27 cellular contexts compared by ENCODE assay signal in genomic region chr3:158642474-158643210, GRCh38. TPM values are rescaled to one million over a fixed set of nuclear protein-coding genes. Genes with fewer than 3 reads are reported as not detected.
DNase-seq lines count a peak whose midpoint lies in the region; ATAC-seq, FAIRE-seq and TF ChIP-seq lines count a peak whose summit lies in the region.
"Had no signal": no experiment of that assay in that cellular context is flagged by ENCODE, and none has a peak within 500 bp of the region (broad histone marks: within the 10 kb centered on the region; RNA-seq: fewer than 3 reads in every experiment).

No MANE protein-coding gene starts in this region.

- TF ChIP-seq EP300 in HepG2 (IDR thresholded peaks at IDR 0.05; ENCODE audit: low read depth in 2 of 2, low read length in 2 of 2) = no peak
- TF ChIP-seq EP300 in HepG2 (CRISPR knock-in tag; IDR thresholded peaks at IDR 0.05; ENCODE audit: borderline replicate concordance) = no peak

- in situ Hi-C loops in HepG2 (cut with HindIII; ENCODE audit: extremely low pct_ligation_motif_present, low pct_unique_long_range_greater_than_20kb) = loop anchor here (5.0 kb wide), 1 partner anchor 105 kb away; no protein-coding TSS in a partner anchor

- H3K4me2 ChIP-seq in HepG2 (ENCODE audit: low read depth, low read length) (peak overlapping the region; percentile 50), OCI-LY3 (ENCODE audit: low read length) (no peak overlapping the region), PC-3 (ENCODE audit: low read length) (no peak overlapping the region)
- H3K4me2 ChIP-seq: GM23338, smooth muscle cell had no signal

- DNase-seq in HepG2 (ENCODE audit: low spot score) (no peak), right lobe of liver (no peak), left lung (peak in 1 of 2 donors; percentile 47), SHP77 (lab: John Stamatoyannopoulos, UW) (no peak), NCI-H526 treated with DMSO at 0.1 percent for 48 hours (lab: John Stamatoyannopoulos, UW) (no peak), PC-3 (no peak)
- DNase-seq: activated naive CD4-positive, alpha-beta T cell treated with anti-CD3 and anti-CD28 coated beads, Interleukin-2, amount 10 ng/mL, durations not matched to agents 7 days and 5 days; amygdala; cortex of kidney; DMS153; endodermal cell; KBM-7; mesendoderm; NCI-H1048; NCI-H187; NCI-H2171 treated with DMSO at 0.1 percent for 48 hours; retina had no signal

- BruUV-seq in HepG2 (replicated peaks; lab: Mats Ljungman, UMichigan) = no TSS peak
- no TSS peak for BruUV-seq in PC-3 (replicated peaks; lab: Mats Ljungman, UMichigan)

- H3F3A ChIP-seq in PC-3 (ENCODE audit: low read length, unreplicated experiment) = no peaks in the 10 kb centered on the region

- no peak for FAIRE-seq in HepG2 (lab: Jason Lieb, UNC)
- FAIRE-seq: GM18507, RCC 7860, urothelium cell line had no signal

- ATAC-seq in HepG2 (peak; percentile 4; the same call in 1 of the 3 replicates), right lobe of liver (no peak), left lung (peak; percentile 52), PC-3 (no peak), GM19467 (IDR thresholded peaks at IDR 0.05; ENCODE audit: unreplicated experiment) (no peak)
- ATAC-seq: GM23338; stimulated activated memory B cell treated with anti-CD40 and anti-IgM and Interleukin-4, amounts not matched to agents 10 μg/mL and 1 μg/mL and 100 μg/mL, for 72 hours had no signal

- H2AFZ ChIP-seq in HepG2 (ENCODE audit: low read length) (peak overlapping the region; percentile 83), OCI-LY3 (ENCODE audit: low read depth, low read length) (0 out of 2 replicates have a peak overlapping the region, but pooled peaks have one; percentile 60), PC-3 (ENCODE audit: low read length) (no peak overlapping the region)

- TF ChIP-seq CTCF in HepG2 (CRISPR knock-in tag; IDR thresholded peaks at IDR 0.05) = no peak
- TF ChIP-seq CTCF in right lobe of liver (IDR thresholded peaks at IDR 0.05) = no peak
- TF ChIP-seq CTCF in OCI-LY3 (IDR thresholded peaks at IDR 0.05; ENCODE audit: low read depth, low read length) = no peak
- TF ChIP-seq CTCF in left lung (IDR thresholded peaks at IDR 0.05) = no peak
- no peak for TF ChIP-seq CTCF in PC-3 (conservative IDR thresholded peaks at IDR 0.05; ENCODE audit: low read depth, low read length)

- H3K4me1 ChIP-seq in HepG2 (ENCODE audit: insufficient read depth, low read length) (peaks cover 23% of the 10 kb centered on the region), right lobe of liver (peaks cover 0 to 12% (median 5%) of the 10 kb centered on the region in 4 donors), OCI-LY3 (ENCODE audit: low read length) (peaks cover 8% of the 10 kb centered on the region), left lung (peaks cover 3 to 16% of the 10 kb centered on the region in 2 donors), PC-3 (ENCODE audit: insufficient read depth, low read length) (peaks cover 9% of the 10 kb centered on the region; the same call in 1 of the 2 replicates)

- H3K36me3 ChIP-seq in HepG2 (replicated peaks in 1 of 2; ENCODE audit: control insufficient read depth in 1 of 2, insufficient read depth in 2 of 2, low read length in 2 of 2) (peaks cover 2 to 5% of the 10 kb centered on the region in 2 experiments; a peak in 2 of 5 replicates), right lobe of liver (peaks cover 0 to 4% (median 0%) of the 10 kb centered on the region in 4 donors), OCI-LY3 (replicated peaks; ENCODE audit: low read depth, low read length) (peaks cover 6% of the 10 kb centered on the region), left lung (peaks cover 0 to 13% of the 10 kb centered on the region in 2 donors), PC-3 (ENCODE audit: low read depth, low read length) (peaks cover 15% of the 10 kb centered on the region; the same call in 1 of the 2 replicates)

- H3K27me3 ChIP-seq in HepG2 (ENCODE audit: control insufficient read depth in 1 of 2, insufficient read depth in 2 of 2, low read length in 2 of 2) (no peaks in the 10 kb centered on the region; a peak in 1 of 5 replicates), right lobe of liver (no peaks in the 10 kb centered on the region), OCI-LY3 (ENCODE audit: low read depth, low read length) (no peaks in the 10 kb centered on the region), left lung (no peaks in the 10 kb centered on the region), PC-3 (ENCODE audit: low read length) (no peaks in the 10 kb centered on the region)
- H3K27me3 ChIP-seq: SJCRH30 had no signal

- H3K27ac ChIP-seq in HepG2 (ENCODE audit: extremely low read length, insufficient read depth, low read length) (no peak overlapping the region), right lobe of liver (no peak overlapping the region), OCI-LY3 (ENCODE audit: low read length) (no peak overlapping the region), left lung (peak overlapping the region in 1 of 2 donors; percentile 13), PC-3 (ENCODE audit: low read length) (no peak overlapping the region)
- H3K27ac ChIP-seq: SJCRH30 had no signal

- CTCF ChIA-PET in HepG2 (lab: Yijun Ruan, JAX; ENCODE audit: low intra/inter-chr PET ratio, low total read pairs) (no interaction called here), PC-3 (lab: Charles Lee) (no interaction called here)

- H3K79me2 ChIP-seq in HepG2 (ENCODE audit: insufficient read depth, low read length) = peaks cover 23% of the 10 kb centered on the region
- H3K79me2 ChIP-seq in OCI-LY3 (ENCODE audit: low read length) = peaks cover 31% of the 10 kb centered on the region
- peaks cover 33% of the 10 kb centered on the region for H3K79me2 ChIP-seq in PC-3 (ENCODE audit: low read length)

- H3K9me3 ChIP-seq in HepG2 (ENCODE audit: low read length) (no peaks in the 10 kb centered on the region), right lobe of liver (no peaks in the 10 kb centered on the region), OCI-LY3 (ENCODE audit: insufficient read depth, low read length) (no peaks in the 10 kb centered on the region), left lung (no peaks in the 10 kb centered on the region), PC-3 (ENCODE audit: low read length) (no peaks in the 10 kb centered on the region)
- H3K9me3 ChIP-seq: SJCRH30 had no signal

- H4K20me1 ChIP-seq in HepG2 (ENCODE audit: insufficient read depth, low read length) = no peaks in the 10 kb centered on the region; the same call in 1 of the 2 replicates
- no peaks in the 10 kb centered on the region for H4K20me1 ChIP-seq in OCI-LY3 (ENCODE audit: insufficient read depth, low read length)
- no peaks in the 10 kb centered on the region for H4K20me1 ChIP-seq in PC-3 (ENCODE audit: low read length)

- H3K9ac ChIP-seq in HepG2 (ENCODE audit: insufficient read depth, low read depth, low read length) (no peak overlapping the region), OCI-LY3 (ENCODE audit: low read length) (no peak overlapping the region), PC-3 (ENCODE audit: low read length) (no peak overlapping the region)

- no peaks in the 10 kb centered on the region for H3K9me2 ChIP-seq in PC-3 (replicated peaks; ENCODE audit: low read length)

- no peak for TF ChIP-seq POLR2A in HepG2 (IDR thresholded peaks at IDR 0.05; ENCODE audit: insufficient read depth in 1 of 2, low read depth in 2 of 2, low read length in 2 of 2)
- no peak for TF ChIP-seq POLR2A in right lobe of liver (IDR thresholded peaks at IDR 0.05)

- POLR2A ChIA-PET in HepG2 (lab: Yijun Ruan, JAX) (no interaction called here), PC-3 (lab: Charles Lee; ENCODE audit: unreplicated experiment) (interaction anchor here (0.6 kb wide), 1 partner anchor 37 kb away, joined by 3 read pairs; no protein-coding TSS in a partner anchor)

- intact Hi-C loops in HepG2 (cut with micrococcal nuclease; ENCODE audit: unreplicated experiment) = loop anchor here (5.0 to 10.0 kb wide), 4 partner anchors 90 to 1028 kb away; partner anchors contain the start of gene MFSD1
- intact Hi-C loops in right lobe of liver (cut with DNase I) = no loop called here
- intact Hi-C loops in left lung (cut with DNase I) = no loop called here
- intact Hi-C loops in PC-3 (cut with micrococcal nuclease) = loop anchor here (5.0 kb wide), 2 partner anchors 70 to 105 kb away; partner anchors contain the start of gene MLF1

- TF ChIP-seq RAD21 in HepG2 (CRISPR knock-in tag; IDR thresholded peaks at IDR 0.05) = no peak

- WGBS in HepG2 (ENCODE audit: low lambda C conversion rate) = 51% methylated on average over 6 of the region's 6 CpGs
- 51% methylated on average over 5 of the region's 6 CpGs for WGBS in right lobe of liver (ENCODE audit: insufficient coverage, low coverage, low lambda C conversion rate, missing lambda C conversion rate)

- 0 out of 6 replicates have a peak overlapping the region, but pooled peaks of 1 of the 3 experiments have one; percentile 38 for H3K4me3 ChIP-seq in HepG2 (replicated peaks in 1 of 3; ENCODE audit: insufficient read depth in 1 of 3, low read depth in 2 of 3, low read length in 3 of 3)
- no peak overlapping the region for H3K4me3 ChIP-seq in right lobe of liver
- no peak overlapping the region for H3K4me3 ChIP-seq in OCI-LY3 (ENCODE audit: low read length)
- no peak overlapping the region for H3K4me3 ChIP-seq in left lung
- H3K4me3 ChIP-seq in PC-3 (ENCODE audit: low read length) = no peak overlapping the region
- H3K4me3 ChIP-seq: GM23338, SJCRH30, smooth muscle cell had no signal

RNA-seq across cellular contexts. Expression of gene GFM1, which starts 1.7 kb away (rescaled TPM):
- 37.8 and 59.0 TPM in 2 replicates for total RNA-seq in HepG2 (2016; rRNA removed; fragmentation: Illumina TruSeq; extraction: Trizol)
- 10.0 and 10.7 TPM in 2 replicates for total RNA-seq in HepG2 (2016; cell fraction: cytosol; rRNA removed; fragmentation: Illumina TruSeq; extraction: Trizol; ENCODE audit: low read depth)
- 38.7 and 54.4 TPM in 2 replicates for total RNA-seq in HepG2 (2016; cell fraction: insoluble cytoplasmic fraction; rRNA removed; fragmentation: Illumina TruSeq; extraction: Trizol)
- total RNA-seq in HepG2 (2016; cell fraction: membrane; rRNA removed; fragmentation: Illumina TruSeq; extraction: Trizol) = 10.6 and 14.2 TPM in 2 replicates
- 60.2 and 65.6 TPM in 2 replicates for total RNA-seq in HepG2 (2016; cell fraction: nucleus; rRNA removed; fragmentation: Illumina TruSeq; extraction: Trizol)
- 9.6 and 10.5 TPM in 2 replicates for polyA plus RNA-seq in HepG2 (2011; rRNA removed)
- 4.9 and 7.3 TPM in 2 replicates for polyA plus RNA-seq in HepG2 (2011; cell fraction: cytosol; rRNA removed)
- 7.1 and 7.4 TPM in 2 replicates for polyA plus RNA-seq in HepG2 (2011; cell fraction: nucleus; rRNA removed)
- 12.7 and 15.4 TPM in 2 replicates for polyA plus RNA-seq in HepG2 (2012)
- polyA plus RNA-seq in HepG2 (2016; cell fraction: cytosol; fragmentation: Illumina TruSeq; extraction: Trizol; ENCODE audit: low read depth) = 1.5 and 1.7 TPM in 2 replicates
- polyA plus RNA-seq in HepG2 (2016; cell fraction: insoluble cytoplasmic fraction; fragmentation: Illumina TruSeq; extraction: Trizol; ENCODE audit: low read depth) = 23.9 and 32.4 TPM in 2 replicates
- 2.9 and 3.0 TPM in 2 replicates for polyA plus RNA-seq in HepG2 (2016; cell fraction: membrane; fragmentation: Illumina TruSeq; extraction: Trizol; ENCODE audit: low read depth)
- polyA plus RNA-seq in HepG2 (2016; cell fraction: nucleus; fragmentation: Illumina TruSeq; extraction: Trizol; ENCODE audit: insufficient read depth, low read depth) = 36.9 and 42.6 TPM in 2 replicates
- polyA minus RNA-seq in HepG2 (2011; rRNA and poly(A)+ RNA removed; ENCODE audit: low replicate concordance) = 15.5 and 48.8 TPM in 2 replicates
- 17.5 and 18.8 TPM in 2 replicates for polyA minus RNA-seq in HepG2 (2011; cell fraction: cytosol; rRNA and poly(A)+ RNA removed)
- polyA minus RNA-seq in HepG2 (2011; cell fraction: nucleus; rRNA and poly(A)+ RNA removed) = 74.7 and 81.6 TPM in 2 replicates
- 10 to 100 TPM; 40.2 to 61.5 (median 43.8) TPM for total RNA-seq in right lobe of liver
- total RNA-seq in left lung = 10 to 100 TPM; 28.9 to 49.4 TPM
- 37.5 and 53.0 TPM in 2 replicates for total RNA-seq in PC-3 (2014; rRNA removed)

RNA-seq across cellular contexts. Expression of gene LXN, which starts 29.8 kb away (rescaled TPM):
- total RNA-seq in HepG2 (2016; rRNA removed; fragmentation: Illumina TruSeq; extraction: Trizol) = not detected in 2 replicates
- not detected in 2 replicates for total RNA-seq in HepG2 (2016; cell fraction: cytosol; rRNA removed; fragmentation: Illumina TruSeq; extraction: Trizol; ENCODE audit: low read depth)
- total RNA-seq in HepG2 (2016; cell fraction: insoluble cytoplasmic fraction; rRNA removed; fragmentation: Illumina TruSeq; extraction: Trizol) = not detected in 2 replicates
- total RNA-seq in HepG2 (2016; cell fraction: membrane; rRNA removed; fragmentation: Illumina TruSeq; extraction: Trizol) = not detected in 2 replicates
- total RNA-seq in HepG2 (2016; cell fraction: nucleus; rRNA removed; fragmentation: Illumina TruSeq; extraction: Trizol) = not detected in 2 replicates
- polyA plus RNA-seq in HepG2 (2011; rRNA removed) = not detected in 2 replicates
- polyA plus RNA-seq in HepG2 (2011; cell fraction: cytosol; rRNA removed) = not detected in 2 replicates
- not detected in 2 replicates for polyA plus RNA-seq in HepG2 (2011; cell fraction: nucleus; rRNA removed)
- polyA plus RNA-seq in HepG2 (2012) = not detected in 2 replicates
- polyA plus RNA-seq in HepG2 (2016; cell fraction: cytosol; fragmentation: Illumina TruSeq; extraction: Trizol; ENCODE audit: low read depth) = not detected in 2 replicates
- polyA plus RNA-seq in HepG2 (2016; cell fraction: insoluble cytoplasmic fraction; fragmentation: Illumina TruSeq; extraction: Trizol; ENCODE audit: low read depth) = not detected in 2 replicates
- polyA plus RNA-seq in HepG2 (2016; cell fraction: membrane; fragmentation: Illumina TruSeq; extraction: Trizol; ENCODE audit: low read depth) = not detected in 2 replicates
- not detected in 2 replicates for polyA plus RNA-seq in HepG2 (2016; cell fraction: nucleus; fragmentation: Illumina TruSeq; extraction: Trizol; ENCODE audit: insufficient read depth, low read depth)
- 10.7 TPM in 1 of 2 replicates, not detected in the other for polyA minus RNA-seq in HepG2 (2011; rRNA and poly(A)+ RNA removed; ENCODE audit: low replicate concordance)
- 0.53 TPM in 1 of 2 replicates, not detected in the other for polyA minus RNA-seq in HepG2 (2011; cell fraction: cytosol; rRNA and poly(A)+ RNA removed)
- polyA minus RNA-seq in HepG2 (2011; cell fraction: nucleus; rRNA and poly(A)+ RNA removed) = not detected in 2 replicates
- 1 to 10 TPM in 5 of 6 experiments, under 1 TPM in 1; 0.84 to 3.4 (median 2.0) TPM for total RNA-seq in right lobe of liver
- 10 to 100 TPM; 31.4 to 52.5 TPM for total RNA-seq in left lung
- total RNA-seq in PC-3 (2014; rRNA removed) = 332 and 471 TPM in 2 replicates
- total RNA-seq: myocyte, SJCRH30 had no signal

Comparison
In these comparisons a context has a peak if more than half of its experiments do, and no peak if none do; other contexts are left out.
1. ATAC-seq: peak in HepG2 (single experiment) and left lung (single experiment); none in right lobe of liver (0 of 4), PC-3 (single experiment) and GM19467 (single experiment).
2. intact Hi-C loops: an anchor here in HepG2 (5.0 to 10.0 kb wide) and PC-3 (5.0 kb wide); none called in right lobe of liver and left lung.